In the genomic region with DNA sequence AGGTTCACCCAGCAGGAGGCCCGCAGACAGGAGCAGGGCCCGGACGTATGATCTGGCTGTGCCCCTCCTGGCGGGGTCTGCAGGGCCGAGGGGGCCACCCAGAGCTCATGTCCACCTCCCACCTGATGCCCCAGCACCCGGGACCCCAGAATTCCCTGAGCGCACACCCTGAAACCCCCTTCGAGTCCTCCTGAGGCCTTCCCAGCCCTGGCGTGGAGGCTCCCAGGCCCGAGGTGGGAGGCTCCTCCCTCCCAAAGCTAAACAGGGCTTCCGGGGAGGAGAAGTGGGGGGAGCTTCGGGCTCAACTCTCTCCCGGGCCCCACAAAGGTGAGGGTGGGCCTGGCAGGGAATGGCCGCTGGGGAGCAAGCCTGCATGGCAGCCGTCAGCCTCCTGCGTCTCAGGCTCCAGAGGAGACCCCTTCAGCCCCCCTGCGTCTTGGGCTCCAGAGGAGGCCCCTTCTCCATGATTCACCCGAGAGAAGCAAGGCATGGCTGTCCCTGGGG, we compare ENCODE assay signal across 25 cellular contexts.
"Had no signal": no experiment of that assay in that cellular context is flagged by ENCODE, and none has a peak within 500 bp of the region (broad histone marks: within the 10 kb centered on the region; RNA-seq: fewer than 3 reads in every experiment).

No MANE protein-coding gene starts in this region.

- H3K79me2 ChIP-seq: parathyroid adenoma had no signal

- H3K4me1 ChIP-seq: parathyroid adenoma had no signal

- H3K36me3 ChIP-seq: cardiac muscle cell, heart left ventricle, left lung, neutrophil, transverse colon, vagina had no signal

- DNase-seq: activated CD4-positive, alpha-beta T cell treated with anti-CD3 and anti-CD28 coated beads for 1 hour; activated CD4-positive, alpha-beta T cell treated with anti-CD3 and anti-CD28 coated beads, Interleukin-2, amount 50 U/mL, for 1 hour; activated CD8-positive, alpha-beta T cell treated with anti-CD3 and anti-CD28 coated beads, Interleukin-2, amount 10 ng/mL, durations not matched to agents 7 days and 5 days; activated gamma-delta T cell; activated naive CD4-positive, alpha-beta T cell treated with anti-CD3 and anti-CD28 coated beads, Interleukin-2, amount 50 U/mL, for 16 hours; activated naive CD8-positive, alpha-beta T cell treated with anti-CD3 and anti-CD28 coated beads, Interleukin-2, amount 50 U/mL, for 24 hours; anterior cingulate cortex; body of pancreas; effector CD4-positive, alpha-beta T cell; heart left ventricle; left lung; midbrain; natural killer cell; stimulated activated CD4-positive, alpha-beta T cell treated with anti-CD3 and anti-CD28 coated beads, Interleukin-1b, Interleukin-23, amount 100 ng/mL, for 48 hours; T-helper 2 cell; transverse colon had no signal

- H3K9me3 ChIP-seq: body of pancreas, heart left ventricle, left lung, neutrophil, transverse colon, vagina had no signal

- H3K27me3 ChIP-seq: cardiac muscle cell, vagina had no signal

- H3K4me3 ChIP-seq: body of pancreas, cardiac muscle cell, heart left ventricle, left lung, skin epidermis, transverse colon, vagina had no signal

- H2AFZ ChIP-seq: parathyroid adenoma had no signal

- H3K27ac ChIP-seq: body of pancreas, cardiac muscle cell, heart left ventricle, left lung, neutrophil, parathyroid adenoma, skin epidermis, transverse colon, vagina, VCaP had no signal

- ATAC-seq: activated CD8-positive, alpha-beta T cell treated with anti-CD3 and anti-CD28 coated beads, Interleukin-2, amount 10 ng/mL, durations not matched to agents 7 days and 5 days; activated naive CD8-positive, alpha-beta T cell treated with anti-CD3 and anti-CD28 coated beads, Interleukin-2, amount 50 U/mL, for 24 hours; body of pancreas; heart left ventricle; left lung; natural killer cell; right cardiac atrium had no signal

- H3K9ac ChIP-seq: parathyroid adenoma had no signal

- FAIRE-seq: endometrium, keratinocyte had no signal
